ENCODE assay signal across 36 cellular contexts in the genomic region with DNA sequence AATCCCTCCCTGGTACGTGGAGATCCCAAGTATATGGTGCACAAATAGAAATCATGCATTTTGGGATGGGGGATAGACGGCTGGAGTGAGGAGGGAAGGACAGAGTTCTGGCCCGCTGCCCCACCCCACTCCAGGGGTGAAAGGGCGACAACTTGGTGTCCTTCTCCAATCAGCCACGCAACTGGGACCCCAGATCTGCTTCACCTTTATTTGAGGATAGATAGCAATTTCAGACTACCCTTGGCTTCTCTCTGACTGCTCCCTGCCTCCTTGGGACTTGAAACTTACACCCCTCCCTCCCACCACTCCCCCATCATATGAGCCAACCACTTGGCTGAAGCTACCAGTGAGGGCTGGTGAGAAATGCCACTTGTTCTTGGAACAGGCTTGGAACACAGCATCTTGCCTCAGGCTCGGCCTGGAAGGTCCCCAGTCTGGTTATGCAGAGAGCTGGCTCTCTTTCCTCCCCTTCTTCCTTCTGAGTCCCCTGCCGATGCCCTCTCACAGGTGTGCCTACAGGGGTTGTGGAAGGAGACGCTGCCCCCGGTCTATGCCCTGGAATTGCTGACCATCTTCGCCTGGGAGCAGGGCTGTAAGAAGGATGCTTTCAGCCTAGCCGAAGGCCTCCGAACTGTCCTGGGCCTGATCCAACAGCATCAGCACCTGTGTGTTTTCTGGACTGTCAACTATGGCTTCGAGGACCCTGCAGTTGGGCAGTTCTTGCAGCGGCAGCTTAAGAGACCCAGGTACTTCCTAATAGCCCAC. TPM values are rescaled to one million over a fixed set of nuclear protein-coding genes. Genes with fewer than 3 reads are reported as not detected.
"Had no signal": no experiment of that assay in that cellular context is flagged by ENCODE, and none has a peak within 500 bp of the region (broad histone marks: within the 10 kb centered on the region; RNA-seq: fewer than 3 reads in every experiment).

No MANE protein-coding gene starts in this region.

- H3K36me3 ChIP-seq: WERI-Rb-1 had no signal

- H3K4me3 Mint-ChIP-seq: activated CD4-positive, alpha-beta T cell treated with anti-CD3 and anti-CD28 coated beads, Interleukin-2, amount 10 ng/mL, durations not matched to agents 24 days and 14 days; activated CD8-positive, alpha-beta T cell treated with anti-CD3 and anti-CD28 coated beads for 36 hours; activated naive CD4-positive, alpha-beta T cell treated with anti-CD3 and anti-CD28 coated beads, Interleukin-2, amount 10 ng/mL, durations not matched to agents 7 days and 5 days; activated naive CD8-positive, alpha-beta T cell; activated naive CD8-positive, alpha-beta T cell treated with anti-CD3 and anti-CD28 coated beads, Interleukin-2, amount 50 U/mL, for 24 hours; activated T-cell treated with anti-CD3 and anti-CD28 coated beads, Interleukin-2, amount 50 U/mL, for 4 hours; activated T-helper 1 cell treated with anti-CD3 and anti-CD28 coated beads, Interleukin-12 subunit alpha, Interleukin-12 subunit beta, Interleukin-2, Interleukin-4 antibody, amounts not matched to agents 30 ng/mL and 10 ng/mL and 1 ng/mL, durations not matched to agents 14 hours and 24 hours and 36 hours; brain had no signal

- H3K27me3 Mint-ChIP-seq: activated CD4-positive, alpha-beta T cell treated with anti-CD3 and anti-CD28 coated beads, Interleukin-2, amount 10 ng/mL, durations not matched to agents 24 days and 14 days; activated CD8-positive, alpha-beta T cell treated with anti-CD3 and anti-CD28 coated beads for 36 hours; activated naive CD4-positive, alpha-beta T cell treated with anti-CD3 and anti-CD28 coated beads, Interleukin-2, amount 10 ng/mL, durations not matched to agents 7 days and 5 days; activated naive CD8-positive, alpha-beta T cell; activated naive CD8-positive, alpha-beta T cell treated with anti-CD3 and anti-CD28 coated beads, Interleukin-2, amount 50 U/mL, for 24 hours had no signal

- H3K9ac ChIP-seq: KMS-11 had no signal

- H3K4me2 ChIP-seq: KMS-11 had no signal

- H3K4me1 Mint-ChIP-seq: activated naive CD8-positive, alpha-beta T cell treated with anti-CD3 and anti-CD28 coated beads, Interleukin-2, amount 50 U/mL, for 24 hours; brain had no signal

- H3K36me3 Mint-ChIP-seq: brain had no signal

- FAIRE-seq: bronchial epithelial cell, RCC 7860 had no signal

- H3K27ac ChIP-seq: KMS-11, RWPE1, WERI-Rb-1 had no signal

- ATAC-seq: activated CD8-positive, alpha-beta T cell treated with anti-CD3 and anti-CD28 coated beads for 36 hours; activated naive CD8-positive, alpha-beta T cell treated with anti-CD3 and anti-CD28 coated beads, Interleukin-2, amount 50 U/mL, for 24 hours; activated T-cell treated with anti-CD3 and anti-CD28 coated beads, Interleukin-2, amount 50 U/mL, for 4 hours; PC-3; Right ventricle myocardium inferior had no signal

- DNase-seq: activated CD4-positive, alpha-beta T cell treated with anti-CD3 and anti-CD28 coated beads for 1 hour; activated CD4-positive, alpha-beta T cell treated with anti-CD3 and anti-CD28 coated beads, Interleukin-2, amount 10 ng/mL, durations not matched to agents 24 days and 14 days; activated CD4-positive, alpha-beta T cell treated with anti-CD3 and anti-CD28 coated beads, Interleukin-2, amount 50 U/mL, for 4 hours; activated CD4-positive, CD25-positive, alpha-beta regulatory T cell; activated CD8-positive, alpha-beta memory T cell treated with anti-CD3 and anti-CD28 coated beads, Interleukin-2, amount 50 U/mL, for 4 hours; activated CD8-positive, alpha-beta T cell treated with anti-CD3 and anti-CD28 coated beads for 36 hours; activated effector memory CD4-positive, alpha-beta T cell treated with Interleukin-2 at 50 U/mL for 16 hours; activated naive CD4-positive, alpha-beta T cell treated with anti-CD3 and anti-CD28 coated beads, Interleukin-2, amount 10 ng/mL, durations not matched to agents 7 days and 5 days; activated naive CD8-positive, alpha-beta T cell treated with anti-CD3 and anti-CD28 coated beads, Interleukin-2, amount 50 U/mL, for 24 hours; activated T-cell treated with anti-CD3 and anti-CD28 coated beads for 4 hours; activated T-cell treated with anti-CD3 and anti-CD28 coated beads, Interleukin-2, amount 50 U/mL, for 4 hours; MM.1S; MV-4-11; NCI-H1092; NCI-H1436 treated with DMSO at 0.1 percent for 48 hours; NCI-H1694 treated with DMSO at 0.1 percent for 48 hours; NCI-H2029; NCI-H2171; NCI-H526; NCI-H748 treated with DMSO at 0.1 percent for 48 hours; NK-92 treated with Interleukin-12 subunit alpha and Interleukin-12 subunit beta, amount 100 ng/mL, for 24 hours; PC-3; SIG-M5; SW 1271; T-helper 1 cell; T1000; WERI-Rb-1 had no signal

- H3K27ac Mint-ChIP-seq: activated CD4-positive, alpha-beta T cell treated with anti-CD3 and anti-CD28 coated beads, Interleukin-2, amount 10 ng/mL, durations not matched to agents 24 days and 14 days; activated CD8-positive, alpha-beta T cell treated with anti-CD3 and anti-CD28 coated beads for 36 hours; activated naive CD4-positive, alpha-beta T cell treated with anti-CD3 and anti-CD28 coated beads, Interleukin-2, amount 10 ng/mL, durations not matched to agents 7 days and 5 days; activated naive CD8-positive, alpha-beta T cell; activated naive CD8-positive, alpha-beta T cell treated with anti-CD3 and anti-CD28 coated beads, Interleukin-2, amount 50 U/mL, for 24 hours; activated T-helper 1 cell treated with anti-CD3 and anti-CD28 coated beads, Interleukin-12 subunit alpha, Interleukin-12 subunit beta, Interleukin-2, Interleukin-4 antibody, amounts not matched to agents 30 ng/mL and 10 ng/mL and 1 ng/mL, durations not matched to agents 14 hours and 24 hours and 36 hours; brain had no signal

- H3K9me3 Mint-ChIP-seq: activated CD8-positive, alpha-beta T cell treated with anti-CD3 and anti-CD28 coated beads for 36 hours; activated naive CD4-positive, alpha-beta T cell treated with anti-CD3 and anti-CD28 coated beads, Interleukin-2, amount 10 ng/mL, durations not matched to agents 7 days and 5 days; activated naive CD8-positive, alpha-beta T cell treated with anti-CD3 and anti-CD28 coated beads, Interleukin-2, amount 50 U/mL, for 24 hours; activated T-cell treated with anti-CD3 and anti-CD28 coated beads, Interleukin-2, amount 50 U/mL, for 4 hours; activated T-helper 1 cell treated with anti-CD3 and anti-CD28 coated beads, Interleukin-12 subunit alpha, Interleukin-12 subunit beta, Interleukin-2, Interleukin-4 antibody, amounts not matched to agents 30 ng/mL and 10 ng/mL and 1 ng/mL, durations not matched to agents 14 hours and 24 hours and 36 hours had no signal

RNA-seq across cellular contexts. Expression of gene OAS1, which starts 39.7 kb away (rescaled TPM):
- total RNA-seq: chondrocyte had no signal
